ENCODE assay signal across 18 cellular contexts in genomic region chr17:80594666-80595269, GRCh38. TPM values are rescaled to one million over a fixed set of nuclear protein-coding genes. Genes with fewer than 3 reads are reported as not detected.
A peak's percentile ranks its signal among the peaks of the same experiment; 100 is the strongest.
DNase-seq lines count a peak whose midpoint lies in the region; ATAC-seq and TF ChIP-seq lines count a peak whose summit lies in the region.
"Had no signal": no experiment of that assay in that cellular context is flagged by ENCODE, and none has a peak within 500 bp of the region (broad histone marks: within the 10 kb centered on the region; RNA-seq: fewer than 3 reads in every experiment).

No MANE protein-coding gene starts in this region.

- peaks cover 3% of the 10 kb centered on the region for H3K36me3 Mint-ChIP-seq in T-helper 2 cell treated with Interferon-gamma antibody and Interleukin-4, amounts not matched to agents 5 μg/mL and 100 μg/mL, for 36 hours (ENCODE audit: low read depth)
- peaks cover 5% of the 10 kb centered on the region for H3K36me3 Mint-ChIP-seq in activated T-helper 2 cell treated with anti-CD3 and anti-CD28 coated beads, Interferon-gamma antibody, Interleukin-2, Interleukin-4, amounts not matched to agents 10 μg/mL and 5 μg/mL and 100 μg/mL, durations not matched to agents 14 hours and 24 hours and 36 hours (ENCODE audit: low read depth)
- no peaks in the 10 kb centered on the region for H3K36me3 Mint-ChIP-seq in neural progenitor cell

- H4K20me1 ChIP-seq in Loucy (ENCODE audit: insufficient read depth, low read length, poor library complexity, severe bottlenecking), result no peaks in the 10 kb centered on the region
- H4K20me1 ChIP-seq in neural progenitor cell (ENCODE audit: low read depth), result peaks cover 41% of the 10 kb centered on the region

- H3K9ac ChIP-seq in Loucy (ENCODE audit: low read depth, low read length, poor library complexity, severe bottlenecking), result peak overlapping the region; percentile 11
- H3K9ac ChIP-seq in neural progenitor cell, result no peak overlapping the region

- H3K9me2 ChIP-seq in Loucy (replicated peaks; ENCODE audit: low read depth, low read length), result no peaks in the 10 kb centered on the region

- H3K4me1 ChIP-seq in Loucy (ENCODE audit: insufficient read depth, low read length, poor library complexity, severe bottlenecking), result peaks cover 49% of the 10 kb centered on the region
- no peaks in the 10 kb centered on the region for H3K4me1 ChIP-seq in neural progenitor cell
- peaks cover 0 to 22% (median 2%) of the 10 kb centered on the region in 4 donors for H3K4me1 ChIP-seq in tibial nerve

- H3K4me1 Mint-ChIP-seq in T-helper 2 cell treated with Interferon-gamma antibody and Interleukin-4, amounts not matched to agents 5 μg/mL and 100 μg/mL, for 36 hours (ENCODE audit: low read depth), result peaks cover 58% of the 10 kb centered on the region
- peaks cover 62% of the 10 kb centered on the region for H3K4me1 Mint-ChIP-seq in activated T-helper 2 cell treated with anti-CD3 and anti-CD28 coated beads, Interferon-gamma antibody, Interleukin-2, Interleukin-4, amounts not matched to agents 10 μg/mL and 5 μg/mL and 100 μg/mL, durations not matched to agents 14 hours and 24 hours and 36 hours (ENCODE audit: low read depth)
- H3K4me1 Mint-ChIP-seq in neural progenitor cell, result peaks cover 27% of the 10 kb centered on the region

- DNase-seq in T-helper 2 cell treated with Interferon-gamma antibody and Interleukin-4, amounts not matched to agents 5 μg/mL and 100 μg/mL, for 36 hours (ENCODE audit: low spot score), result no peak
- no peak for DNase-seq in T-helper 2 cell
- DNase-seq in activated T-helper 2 cell treated with anti-CD3 and anti-CD28 coated beads, Interferon-gamma antibody, Interleukin-2, Interleukin-4, amounts not matched to agents 10 μg/mL and 5 μg/mL and 100 μg/mL, durations not matched to agents 14 hours and 24 hours and 36 hours (ENCODE audit: low spot score), result no peak
- no peak for DNase-seq in neural progenitor cell (ENCODE audit: low spot score)
- no peak for DNase-seq in tibial nerve (ENCODE audit: low spot score in 2 of 2)
- DNase-seq: activated CD4-positive, CD25-positive, alpha-beta regulatory T cell; activated CD8-positive, alpha-beta memory T cell treated with anti-CD3 and anti-CD28 coated beads, Interleukin-2, amount 50 U/mL, for 4 hours; NCI-H1436; Right ventricle myocardium superior; stimulated activated CD4-positive, alpha-beta T cell treated with anti-CD3 and anti-CD28 coated beads, Interleukin-12 subunit alpha, Interleukin-12 subunit beta, amount 100 ng/mL, for 4 hours; T-cell; transverse colon had no signal

- no peaks in the 10 kb centered on the region for H3F3A ChIP-seq in Loucy (ENCODE audit: low read depth)
- H3F3A ChIP-seq in neural progenitor cell (ENCODE audit: low read depth), result peaks cover 4% of the 10 kb centered on the region

- no peak overlapping the region for H2AFZ ChIP-seq in Loucy (ENCODE audit: low read length)
- H2AFZ ChIP-seq in neural progenitor cell (replicated peaks), result no peak overlapping the region

- 31 to 50% methylated on average over 3 of the region's 3 CpGs for WGBS in tibial nerve, 2 donors

- no peak overlapping the region for H3K27ac ChIP-seq in neural progenitor cell
- no peak overlapping the region for H3K27ac ChIP-seq in tibial nerve
- H3K27ac ChIP-seq: C4-2B, gastroesophageal sphincter, transverse colon had no signal

- no peaks in the 10 kb centered on the region for H3K27me3 ChIP-seq in Loucy (ENCODE audit: insufficient read depth, low read length, poor library complexity, severe bottlenecking)
- no peaks in the 10 kb centered on the region for H3K27me3 ChIP-seq in neural progenitor cell
- H3K27me3 ChIP-seq in tibial nerve, result no peaks in the 10 kb centered on the region
- H3K27me3 ChIP-seq: gastroesophageal sphincter, transverse colon had no signal

- no peaks in the 10 kb centered on the region for H3K27me3 Mint-ChIP-seq in T-helper 2 cell treated with Interferon-gamma antibody and Interleukin-4, amounts not matched to agents 5 μg/mL and 100 μg/mL, for 36 hours (ENCODE audit: low read depth)
- H3K27me3 Mint-ChIP-seq in activated T-helper 2 cell treated with anti-CD3 and anti-CD28 coated beads, Interferon-gamma antibody, Interleukin-2, Interleukin-4, amounts not matched to agents 10 μg/mL and 5 μg/mL and 100 μg/mL, durations not matched to agents 14 hours and 24 hours and 36 hours (ENCODE audit: low read depth), result no peaks in the 10 kb centered on the region
- peaks cover 4% of the 10 kb centered on the region for H3K27me3 Mint-ChIP-seq in neural progenitor cell (ENCODE audit: insufficient read depth, low read depth)
- H3K27me3 Mint-ChIP-seq: T-cell had no signal

- H3K9me3 Mint-ChIP-seq in T-helper 2 cell treated with Interferon-gamma antibody and Interleukin-4, amounts not matched to agents 5 μg/mL and 100 μg/mL, for 36 hours, result no peaks in the 10 kb centered on the region
- no peaks in the 10 kb centered on the region for H3K9me3 Mint-ChIP-seq in activated T-helper 2 cell treated with anti-CD3 and anti-CD28 coated beads, Interferon-gamma antibody, Interleukin-2, Interleukin-4, amounts not matched to agents 10 μg/mL and 5 μg/mL and 100 μg/mL, durations not matched to agents 14 hours and 24 hours and 36 hours
- H3K9me3 Mint-ChIP-seq in neural progenitor cell, result no peaks in the 10 kb centered on the region
- H3K9me3 Mint-ChIP-seq: neural crest cell, T-cell had no signal

- H3K9me3 ChIP-seq in Loucy (ENCODE audit: insufficient read depth, low read depth, low read length), result no peaks in the 10 kb centered on the region
- H3K9me3 ChIP-seq in neural progenitor cell (ENCODE audit: low read depth), result no peaks in the 10 kb centered on the region
- no peaks in the 10 kb centered on the region for H3K9me3 ChIP-seq in tibial nerve
- H3K9me3 ChIP-seq: gastroesophageal sphincter, transverse colon had no signal

- H3K79me2 ChIP-seq in Loucy (ENCODE audit: insufficient read depth, low read length) (peaks cover 90% of the 10 kb centered on the region), neural progenitor cell (ENCODE audit: low read depth) (peaks cover 59% of the 10 kb centered on the region)

- H3K36me3 ChIP-seq in Loucy (ENCODE audit: insufficient read depth, low read length) (no peaks in the 10 kb centered on the region), neural progenitor cell (no peaks in the 10 kb centered on the region), tibial nerve (no peaks in the 10 kb centered on the region)
- H3K36me3 ChIP-seq: gastroesophageal sphincter, transverse colon had no signal

- intact Hi-C loops in activated T-helper 2 cell treated with anti-CD3 and anti-CD28 coated beads, Interferon-gamma antibody, Interleukin-2, Interleukin-4, amounts not matched to agents 10 μg/mL and 5 μg/mL and 100 μg/mL, durations not matched to agents 14 hours and 24 hours and 36 hours (cut with micrococcal nuclease), result loop anchor here (5.0 kb wide), 1 partner anchor 298 kb away; no protein-coding TSS in a partner anchor

- TF ChIP-seq CTCF in Loucy (conservative IDR thresholded peaks at IDR 0.05; ENCODE audit: low read length), result no peak
- TF ChIP-seq CTCF in neural progenitor cell (IDR thresholded peaks at IDR 0.05), result no peak
- no peak for TF ChIP-seq CTCF in tibial nerve (IDR thresholded peaks at IDR 0.05)

- no peak for TF ChIP-seq EP300 in tibial nerve (IDR thresholded peaks at IDR 0.05)

- peak overlapping the region; percentile 33 for H3K4me3 Mint-ChIP-seq in T-helper 2 cell treated with Interferon-gamma antibody and Interleukin-4, amounts not matched to agents 5 μg/mL and 100 μg/mL, for 36 hours
- peak overlapping the region; percentile 31 for H3K4me3 Mint-ChIP-seq in activated T-helper 2 cell treated with anti-CD3 and anti-CD28 coated beads, Interferon-gamma antibody, Interleukin-2, Interleukin-4, amounts not matched to agents 10 μg/mL and 5 μg/mL and 100 μg/mL, durations not matched to agents 14 hours and 24 hours and 36 hours (ENCODE audit: low read depth)
- no peak overlapping the region for H3K4me3 Mint-ChIP-seq in neural progenitor cell
- H3K4me3 Mint-ChIP-seq: neural crest cell, T-cell had no signal

- TF ChIP-seq POLR2A in tibial nerve (IDR thresholded peaks at IDR 0.05), result no peak

- H3K4me3 ChIP-seq in Loucy (ENCODE audit: low read length, poor library complexity, severe bottlenecking) (no peak overlapping the region), neural progenitor cell (no peak overlapping the region), tibial nerve (no peak overlapping the region)
- H3K4me3 ChIP-seq: gastroesophageal sphincter, transverse colon had no signal

- H3K4me2 ChIP-seq in Loucy (ENCODE audit: low read depth, low read length, poor library complexity, severe bottlenecking) (peak overlapping the region; percentile 38), neural progenitor cell (no peak overlapping the region)

- H3K27ac Mint-ChIP-seq in T-helper 2 cell treated with Interferon-gamma antibody and Interleukin-4, amounts not matched to agents 5 μg/mL and 100 μg/mL, for 36 hours, result peak overlapping the region; percentile 62
- H3K27ac Mint-ChIP-seq in activated T-helper 2 cell treated with anti-CD3 and anti-CD28 coated beads, Interferon-gamma antibody, Interleukin-2, Interleukin-4, amounts not matched to agents 10 μg/mL and 5 μg/mL and 100 μg/mL, durations not matched to agents 14 hours and 24 hours and 36 hours, result peak overlapping the region; percentile 31
- peak overlapping the region; percentile 1 for H3K27ac Mint-ChIP-seq in neural progenitor cell
- H3K27ac Mint-ChIP-seq: T-cell had no signal

- ATAC-seq in HG03175 (IDR thresholded peaks at IDR 0.05; ENCODE audit: unreplicated experiment), result no peak
- ATAC-seq in HG02840 (IDR thresholded peaks at IDR 0.05; ENCODE audit: low FRiP score, unreplicated experiment), result no peak
- ATAC-seq: gastroesophageal sphincter, T-cell had no signal

RNA-seq across cellular contexts. Expression of gene RPTOR, which starts 50.1 kb away (rescaled TPM):
- total RNA-seq in activated T-helper 2 cell treated with anti-CD3 and anti-CD28 coated beads, Interferon-gamma antibody, Interleukin-2, Interleukin-4, amounts not matched to agents 10 μg/mL and 5 μg/mL and 100 μg/mL, durations not matched to agents 14 hours and 24 hours and 36 hours, result 59.9 and 62.4 TPM in 2 replicates
- total RNA-seq in neural progenitor cell (ENCODE audit: low replicate concordance) (7.4 and 19.9 TPM in 2 replicates), tibial nerve (10 to 100 TPM; 34.7 to 56.4 (median 40.1) TPM)

Comparison
In these comparisons a context has a peak if more than half of its experiments do, and no peak if none do; other contexts are left out.
1. H3K27ac Mint-ChIP-seq: peak in every context shown above with its lines; median percentile 62 in T-helper 2 cell treated with Interferon-gamma antibody and Interleukin-4, amounts not matched to agents 5 μg/mL and 100 μg/mL, for 36 hours; 31 in activated T-helper 2 cell treated with anti-CD3 and anti-CD28 coated beads, Interferon-gamma antibody, Interleukin-2, Interleukin-4, amounts not matched to agents 10 μg/mL and 5 μg/mL and 100 μg/mL, durations not matched to agents 14 hours and 24 hours and 36 hours; 1 in neural progenitor cell.